ENCODE assay signal across 38 cellular contexts in the genomic region with DNA sequence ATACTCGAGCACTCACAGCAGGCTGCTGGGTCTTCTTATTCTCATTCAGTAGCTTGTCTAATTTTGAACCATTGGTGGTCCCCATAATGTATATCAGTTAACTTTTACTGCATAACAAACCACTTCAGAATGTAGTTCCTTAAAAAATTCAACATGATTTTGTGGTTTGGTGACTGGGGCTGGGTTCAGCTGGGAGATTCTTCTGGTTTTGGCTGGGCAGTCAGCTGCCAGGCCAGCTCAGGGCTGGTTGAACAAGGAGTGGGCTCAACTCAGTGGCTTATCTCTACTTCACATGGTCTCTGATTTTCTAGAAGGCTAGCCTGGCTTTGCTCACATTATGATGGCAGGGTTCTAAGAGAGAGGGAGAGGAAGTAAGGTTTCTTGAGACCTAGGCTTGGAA.
"Had no signal": no experiment of that assay in that cellular context is flagged by ENCODE, and none has a peak within 500 bp of the region (broad histone marks: within the 10 kb centered on the region; RNA-seq: fewer than 3 reads in every experiment).

No MANE protein-coding gene starts in this region.

- FAIRE-seq: bronchial epithelial cell, TTC549 had no signal

- H3K27ac ChIP-seq: adrenal gland, cardiac muscle cell, VCaP had no signal

- H3K4me1 ChIP-seq: adrenal gland had no signal

- H3K36me3 Mint-ChIP-seq: activated CD4-positive, alpha-beta memory T cell treated with anti-CD3 and anti-CD28 coated beads for 36 hours; activated naive CD4-positive, alpha-beta T cell treated with anti-CD3 and anti-CD28 coated beads, Interleukin-2, amount 50 U/mL, for 72 hours; activated naive CD8-positive, alpha-beta T cell treated with anti-CD3 and anti-CD28 coated beads for 36 hours; brain had no signal

- H3K27me3 Mint-ChIP-seq: activated B cell treated with CpG ODN at 0.5 μM for 24 hours; activated CD4-positive, alpha-beta memory T cell treated with anti-CD3 and anti-CD28 coated beads for 36 hours; activated CD4-positive, alpha-beta T cell treated with anti-CD3 and anti-CD28 coated beads, Interleukin-2, amount 10 ng/mL, durations not matched to agents 24 days and 14 days; activated CD8-positive, alpha-beta T cell treated with anti-CD3 and anti-CD28 coated beads for 36 hours had no signal

- H3K27ac Mint-ChIP-seq: activated B cell treated with CpG ODN at 0.5 μM for 24 hours; activated CD4-positive, alpha-beta memory T cell treated with anti-CD3 and anti-CD28 coated beads for 36 hours; activated CD4-positive, alpha-beta T cell treated with anti-CD3 and anti-CD28 coated beads, Interleukin-2, amount 10 ng/mL, durations not matched to agents 24 days and 14 days; activated CD8-positive, alpha-beta T cell treated with anti-CD3 and anti-CD28 coated beads for 36 hours; activated naive CD4-positive, alpha-beta T cell treated with anti-CD3 and anti-CD28 coated beads for 36 hours; activated naive CD4-positive, alpha-beta T cell treated with anti-CD3 and anti-CD28 coated beads, Interleukin-2, amount 50 U/mL, for 72 hours; activated naive CD8-positive, alpha-beta T cell treated with anti-CD3 and anti-CD28 coated beads for 36 hours; activated T-cell treated with anti-CD3 and anti-CD28 coated beads, Interleukin-2, amount 50 U/mL, for 72 hours; activated T-helper 1 cell treated with anti-CD3 and anti-CD28 coated beads, Interleukin-12 subunit alpha, Interleukin-12 subunit beta, Interleukin-2, Interleukin-4 antibody, amounts not matched to agents 30 ng/mL and 10 ng/mL and 1 ng/mL, durations not matched to agents 14 hours and 24 hours and 36 hours; activated T-helper 17 cell treated with anti-CD3 and anti-CD28 coated beads, Interleukin-2, amount 50 U/mL, for 72 hours; brain; T-helper 1 cell treated with Interleukin-12 subunit alpha and Interleukin-12 subunit beta and Interleukin-4 antibody, amounts not matched to agents 30 μg/mL and 1 μg/mL, for 36 hours; T-helper 2 cell treated with Interferon-gamma antibody and Interleukin-4, amounts not matched to agents 5 μg/mL and 100 μg/mL, for 36 hours had no signal

- DNase-seq: activated B cell treated with CpG ODN at 0.5 μM for 24 hours; activated CD4-positive, alpha-beta memory T cell treated with anti-CD3 and anti-CD28 coated beads for 36 hours; activated CD4-positive, alpha-beta T cell treated with anti-CD3 and anti-CD28 coated beads for 4 hours; activated CD4-positive, alpha-beta T cell treated with anti-CD3 and anti-CD28 coated beads, Interleukin-2, amount 10 ng/mL, durations not matched to agents 24 days and 14 days; activated CD4-positive, alpha-beta T cell treated with anti-CD3 and anti-CD28 coated beads, Interleukin-2, amount 50 U/mL, for 1 hour; activated CD4-positive, alpha-beta T cell treated with anti-CD3 and anti-CD28 coated beads, Interleukin-2, amount 50 U/mL, for 4 hours; activated CD4-positive, CD25-positive, alpha-beta regulatory T cell treated with anti-CD3 and anti-CD28 coated beads, Interleukin-2, amount 50 U/mL, for 72 hours; activated CD8-positive, alpha-beta memory T cell treated with anti-CD3 and anti-CD28 coated beads, Interleukin-2, amount 50 U/mL, for 4 hours; activated CD8-positive, alpha-beta T cell treated with anti-CD3 and anti-CD28 coated beads for 36 hours; activated effector memory CD4-positive, alpha-beta T cell treated with anti-CD3 and anti-CD28 coated beads, Interleukin-2, amount 50 U/mL, for 16 hours; activated gamma-delta T cell treated with Interleukin-2 at 50 U/mL for 16 hours; activated naive CD4-positive, alpha-beta T cell; activated naive CD4-positive, alpha-beta T cell treated with anti-CD3 and anti-CD28 coated beads for 36 hours; activated naive CD4-positive, alpha-beta T cell treated with anti-CD3 and anti-CD28 coated beads, Interleukin-2, amount 50 U/mL, for 16 hours; activated naive CD8-positive, alpha-beta T cell treated with anti-CD3 and anti-CD28 coated beads for 36 hours; activated T-cell treated with anti-CD3 and anti-CD28 coated beads for 4 hours; activated T-cell treated with anti-CD3 and anti-CD28 coated beads, Interleukin-2, amount 50 U/mL, for 1 hour; activated T-cell treated with anti-CD3 and anti-CD28 coated beads, Interleukin-2, amount 50 U/mL, for 4 hours; activated T-cell treated with anti-CD3 and anti-CD28 coated beads, Interleukin-2, amount 50 U/mL, for 72 hours; adrenal gland; amniotic stem cell; aorta; caudate nucleus; cerebellar nuclear complex; T-helper 1 cell; T-helper 2 cell; T-helper 9 cell had no signal

- H3K9me3 Mint-ChIP-seq: activated CD4-positive, alpha-beta T cell treated with anti-CD3 and anti-CD28 coated beads, Interleukin-2, amount 10 ng/mL, durations not matched to agents 24 days and 14 days; activated naive CD4-positive, alpha-beta T cell treated with anti-CD3 and anti-CD28 coated beads, Interleukin-2, amount 50 U/mL, for 72 hours; activated T-helper 1 cell treated with anti-CD3 and anti-CD28 coated beads, Interleukin-12 subunit alpha, Interleukin-12 subunit beta, Interleukin-2, Interleukin-4 antibody, amounts not matched to agents 30 ng/mL and 10 ng/mL and 1 ng/mL, durations not matched to agents 14 hours and 24 hours and 36 hours; activated T-helper 17 cell treated with anti-CD3 and anti-CD28 coated beads, Interleukin-2, amount 50 U/mL, for 72 hours; central memory CD8-positive, alpha-beta T cell; T-helper 1 cell treated with Interleukin-12 subunit alpha and Interleukin-12 subunit beta and Interleukin-4 antibody, amounts not matched to agents 30 μg/mL and 1 μg/mL, for 36 hours; T-helper 2 cell treated with Interferon-gamma antibody and Interleukin-4, amounts not matched to agents 5 μg/mL and 100 μg/mL, for 36 hours had no signal

- H3K4me1 Mint-ChIP-seq: activated B cell treated with CpG ODN at 0.5 μM for 24 hours; activated CD4-positive, alpha-beta T cell treated with anti-CD3 and anti-CD28 coated beads, Interleukin-2, amount 10 ng/mL, durations not matched to agents 24 days and 14 days; activated naive CD8-positive, alpha-beta T cell treated with anti-CD3 and anti-CD28 coated beads for 36 hours; activated T-helper 17 cell treated with anti-CD3 and anti-CD28 coated beads, Interleukin-2, amount 50 U/mL, for 72 hours; central memory CD8-positive, alpha-beta T cell had no signal

- H3K27me3 ChIP-seq: adrenal gland, cardiac muscle cell had no signal

- H3K36me3 ChIP-seq: adrenal gland, cardiac muscle cell had no signal

- H3K4me3 Mint-ChIP-seq: activated B cell treated with CpG ODN at 0.5 μM for 24 hours; activated CD4-positive, alpha-beta memory T cell treated with anti-CD3 and anti-CD28 coated beads for 36 hours; activated CD4-positive, alpha-beta T cell treated with anti-CD3 and anti-CD28 coated beads, Interleukin-2, amount 10 ng/mL, durations not matched to agents 24 days and 14 days; activated CD8-positive, alpha-beta T cell treated with anti-CD3 and anti-CD28 coated beads for 36 hours; activated naive CD4-positive, alpha-beta T cell treated with anti-CD3 and anti-CD28 coated beads for 36 hours; activated naive CD8-positive, alpha-beta T cell treated with anti-CD3 and anti-CD28 coated beads for 36 hours; activated T-cell treated with anti-CD3 and anti-CD28 coated beads, Interleukin-2, amount 50 U/mL, for 4 hours; activated T-cell treated with anti-CD3 and anti-CD28 coated beads, Interleukin-2, amount 50 U/mL, for 72 hours; activated T-helper 1 cell treated with anti-CD3 and anti-CD28 coated beads, Interleukin-12 subunit alpha, Interleukin-12 subunit beta, Interleukin-2, Interleukin-4 antibody, amounts not matched to agents 30 ng/mL and 10 ng/mL and 1 ng/mL, durations not matched to agents 14 hours and 24 hours and 36 hours; activated T-helper 17 cell treated with anti-CD3 and anti-CD28 coated beads, Interleukin-2, amount 50 U/mL, for 72 hours; brain; central memory CD8-positive, alpha-beta T cell; T-helper 1 cell treated with Interleukin-12 subunit alpha and Interleukin-12 subunit beta and Interleukin-4 antibody, amounts not matched to agents 30 μg/mL and 1 μg/mL, for 36 hours; T-helper 2 cell treated with Interferon-gamma antibody and Interleukin-4, amounts not matched to agents 5 μg/mL and 100 μg/mL, for 36 hours had no signal

- H3K4me3 ChIP-seq: adrenal gland, cardiac muscle cell had no signal

- ATAC-seq: activated CD8-positive, alpha-beta T cell treated with anti-CD3 and anti-CD28 coated beads for 36 hours; activated naive CD4-positive, alpha-beta T cell treated with anti-CD3 and anti-CD28 coated beads, Interleukin-2, amount 50 U/mL, for 72 hours; activated T-cell treated with anti-CD3 and anti-CD28 coated beads, Interleukin-2, amount 50 U/mL, for 4 hours; activated T-cell treated with anti-CD3 and anti-CD28 coated beads, Interleukin-2, amount 50 U/mL, for 72 hours; activated T-helper 17 cell treated with anti-CD3 and anti-CD28 coated beads, Interleukin-2, amount 50 U/mL, for 72 hours had no signal
